Comparison of ENCODE assay signal across 14 cellular contexts in genomic region chr4:42608551-42608950, GRCh38. TPM values are rescaled to one million over a fixed set of nuclear protein-coding genes. Genes with fewer than 3 reads are reported as not detected.
A peak's percentile ranks its signal among the peaks of the same experiment; 100 is the strongest.
DNase-seq lines count a peak whose midpoint lies in the region; ATAC-seq lines count a peak whose summit lies in the region.
"Had no signal": no experiment of that assay in that cellular context is flagged by ENCODE, and none has a peak within 500 bp of the region (broad histone marks: within the 10 kb centered on the region; RNA-seq: fewer than 3 reads in every experiment).

No MANE protein-coding gene starts in this region.

- ATAC-seq in activated naive CD8-positive, alpha-beta T cell treated with anti-CD3 and anti-CD28 coated beads, Interleukin-2, amount 50 U/mL, for 24 hours = peak; percentile 48

- no peak for DNase-seq in activated naive CD8-positive, alpha-beta T cell treated with anti-CD3 and anti-CD28 coated beads, Interleukin-2, amount 50 U/mL, for 24 hours
- DNase-seq in activated naive CD8-positive, alpha-beta T cell treated with anti-CD3 and anti-CD28 coated beads for 36 hours = no peak
- peak; percentile 9 for DNase-seq in SK-MEL-5 (ENCODE audit: low read depth, low spot score)
- DNase-seq in foreskin melanocyte = peak; percentile 62
- no peak for DNase-seq in NCI-H510A (lab: John Stamatoyannopoulos, UW)
- no peak for DNase-seq in NCI-H146 (lab: John Stamatoyannopoulos, UW)
- DNase-seq in NCI-H748 treated with DMSO at 0.1 percent for 48 hours (lab: John Stamatoyannopoulos, UW) = no peak
- DNase-seq: CD8-positive, alpha-beta memory T cell; EL; HFFc6; NCI-H2029; NCI-H2171 treated with DMSO at 0.1 percent for 48 hours; NCI-H510A treated with DMSO at 0.1 percent for 48 hours; OCI-M1 had no signal

- in situ Hi-C loops in SK-MEL-5 (cut with HindIII; ENCODE audit: low pct_unique_long_range_greater_than_20kb, low sequenced_read_pairs) = no loop called here

- H3K4me3 Mint-ChIP-seq in activated naive CD8-positive, alpha-beta T cell treated with anti-CD3 and anti-CD28 coated beads, Interleukin-2, amount 50 U/mL, for 24 hours = no peak overlapping the region
- H3K4me3 Mint-ChIP-seq in activated naive CD8-positive, alpha-beta T cell treated with anti-CD3 and anti-CD28 coated beads for 36 hours = no peak overlapping the region
- H3K4me3 Mint-ChIP-seq: CD8-positive, alpha-beta memory T cell; HFFc6 had no signal

- no peaks in the 10 kb centered on the region for H3K9me3 Mint-ChIP-seq in activated naive CD8-positive, alpha-beta T cell treated with anti-CD3 and anti-CD28 coated beads, Interleukin-2, amount 50 U/mL, for 24 hours
- H3K9me3 Mint-ChIP-seq in activated naive CD8-positive, alpha-beta T cell treated with anti-CD3 and anti-CD28 coated beads for 36 hours = no peaks in the 10 kb centered on the region
- H3K9me3 Mint-ChIP-seq: CD8-positive, alpha-beta memory T cell had no signal

- no peaks in the 10 kb centered on the region for H3K27me3 Mint-ChIP-seq in activated naive CD8-positive, alpha-beta T cell treated with anti-CD3 and anti-CD28 coated beads, Interleukin-2, amount 50 U/mL, for 24 hours
- H3K27me3 Mint-ChIP-seq in activated naive CD8-positive, alpha-beta T cell treated with anti-CD3 and anti-CD28 coated beads for 36 hours = no peaks in the 10 kb centered on the region
- H3K27me3 Mint-ChIP-seq: CD8-positive, alpha-beta memory T cell had no signal

- H3K27ac Mint-ChIP-seq in activated naive CD8-positive, alpha-beta T cell treated with anti-CD3 and anti-CD28 coated beads, Interleukin-2, amount 50 U/mL, for 24 hours = no peak overlapping the region
- no peak overlapping the region for H3K27ac Mint-ChIP-seq in activated naive CD8-positive, alpha-beta T cell treated with anti-CD3 and anti-CD28 coated beads for 36 hours
- H3K27ac Mint-ChIP-seq: HFFc6 had no signal

- peaks cover 59% of the 10 kb centered on the region for H3K36me3 Mint-ChIP-seq in activated naive CD8-positive, alpha-beta T cell treated with anti-CD3 and anti-CD28 coated beads, Interleukin-2, amount 50 U/mL, for 24 hours (ENCODE audit: low read depth)
- peaks cover 52% of the 10 kb centered on the region for H3K36me3 Mint-ChIP-seq in activated naive CD8-positive, alpha-beta T cell treated with anti-CD3 and anti-CD28 coated beads for 36 hours

- H3K4me1 Mint-ChIP-seq in activated naive CD8-positive, alpha-beta T cell treated with anti-CD3 and anti-CD28 coated beads, Interleukin-2, amount 50 U/mL, for 24 hours = peaks cover 26% of the 10 kb centered on the region
- H3K4me1 Mint-ChIP-seq in activated naive CD8-positive, alpha-beta T cell treated with anti-CD3 and anti-CD28 coated beads for 36 hours = peaks cover 27% of the 10 kb centered on the region

RNA-seq across cellular contexts. Expression of gene ATP8A1, which starts 48.4 kb away (rescaled TPM):
- 10 to 100 TPM; 23.8 to 24.7 TPM for total RNA-seq in activated naive CD8-positive, alpha-beta T cell treated with anti-CD3 and anti-CD28 coated beads for 36 hours
- 0.29 and 0.40 TPM in 2 replicates for total RNA-seq in SK-MEL-5 (2014; rRNA removed; shearing (Covaris generic))
- polyA plus RNA-seq in SK-MEL-5 (2015; cell fraction: cytosol; rRNA removed) = 0.67 and 0.89 TPM in 2 replicates
- polyA plus RNA-seq in SK-MEL-5 (2015; cell fraction: nucleus; rRNA removed) = 13.5 and 17.1 TPM in 2 replicates

Comparison
In these comparisons a context has a peak if more than half of its experiments do, and no peak if none do; other contexts are left out.
1. DNase-seq: peak in SK-MEL-5 (single experiment) and foreskin melanocyte (single experiment); none in activated naive CD8-positive, alpha-beta T cell treated with anti-CD3 and anti-CD28 coated beads, Interleukin-2, amount 50 U/mL, for 24 hours (single experiment), activated naive CD8-positive, alpha-beta T cell treated with anti-CD3 and anti-CD28 coated beads for 36 hours (single experiment), NCI-H510A (single experiment), NCI-H146 (single experiment) and NCI-H748 treated with DMSO at 0.1 percent for 48 hours (single experiment).
2. RNA of gene ATP8A1, which starts 48.4 kb away (total RNA-seq): 23.8 to 24.7 TPM in activated naive CD8-positive, alpha-beta T cell treated with anti-CD3 and anti-CD28 coated beads for 36 hours; 0.29 to 0.40 TPM in SK-MEL-5; every median in the first group is over 10 times any median in the second.